ENCODE assay signal across 23 cellular contexts in the genomic region with DNA sequence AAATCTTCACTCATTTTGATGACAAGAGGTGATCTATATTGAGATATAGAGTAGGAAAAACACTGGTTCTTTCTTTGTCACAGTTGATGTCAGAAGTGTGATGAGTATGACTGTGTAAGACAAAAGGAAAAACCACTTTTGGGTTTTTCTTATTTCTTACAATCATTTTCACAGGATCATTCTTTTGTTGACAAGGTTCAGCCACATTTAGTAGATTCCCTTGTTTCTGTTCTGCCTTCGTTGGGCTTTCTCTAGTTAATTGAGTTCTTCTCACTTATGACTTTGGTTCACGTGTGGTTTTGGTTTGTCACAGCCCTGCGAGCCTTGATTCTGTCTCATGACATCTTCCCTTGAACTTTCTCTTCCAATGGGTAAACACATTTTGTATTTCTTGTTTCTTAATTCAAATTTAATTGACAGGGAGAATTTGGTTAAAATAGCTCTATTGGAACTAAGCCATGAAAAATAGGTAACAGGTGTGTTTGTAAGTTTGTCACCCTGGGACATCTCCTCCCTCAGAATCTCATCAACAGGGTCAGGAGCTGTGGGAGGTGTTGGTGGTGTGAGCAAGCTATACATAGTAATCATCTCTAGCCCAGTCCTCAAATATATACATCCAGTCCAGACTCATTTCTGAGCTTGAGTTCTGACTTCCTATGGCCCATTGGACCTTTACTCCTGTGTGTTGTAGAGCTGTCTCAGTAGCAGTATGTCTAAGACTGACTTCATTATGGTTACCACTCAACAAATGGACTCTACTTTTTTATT.
A peak's percentile ranks its signal among the peaks of the same experiment; 100 is the strongest.
DNase-seq lines count a peak whose midpoint lies in the region; ATAC-seq, FAIRE-seq and TF ChIP-seq lines count a peak whose summit lies in the region.
"Had no signal": no experiment of that assay in that cellular context is flagged by ENCODE, and none has a peak within 500 bp of the region (broad histone marks: within the 10 kb centered on the region; RNA-seq: fewer than 3 reads in every experiment).

No MANE protein-coding gene starts in this region.

- FAIRE-seq in GM19239 (lab: Jason Lieb, UNC), result peak; percentile 77

- no peaks in the 10 kb centered on the region for H3K4me1 Mint-ChIP-seq in CD4-positive, alpha-beta T cell (ENCODE audit: low read depth)
- H3K4me1 Mint-ChIP-seq in activated naive CD4-positive, alpha-beta T cell treated with anti-CD3 and anti-CD28 coated beads, Interleukin-2, amount 10 ng/mL, durations not matched to agents 7 days and 5 days, result no peaks in the 10 kb centered on the region
- H3K4me1 Mint-ChIP-seq: activated CD4-positive, alpha-beta memory T cell treated with anti-CD3 and anti-CD28 coated beads, Interleukin-2, amount 10 ng/mL, durations not matched to agents 7 days and 5 days; CD14-positive monocyte; WTC11 had no signal

- no peaks in the 10 kb centered on the region for H3K9me3 ChIP-seq in Peyer's patch
- H3K9me3 ChIP-seq in CD4-positive, alpha-beta T cell (ENCODE audit: control insufficient read depth, low read length), result no peaks in the 10 kb centered on the region
- H3K9me3 ChIP-seq: suprapubic skin had no signal

- POLR2A ChIA-PET in CD4-positive, alpha-beta T cell (lab: Charles Lee), result interaction anchor here (0.6 kb wide), 1 partner anchor 17 kb away, joined by 3 read pairs; no protein-coding TSS in a partner anchor

- H3K4me3 Mint-ChIP-seq in CD4-positive, alpha-beta T cell, result no peak overlapping the region
- H3K4me3 Mint-ChIP-seq in activated naive CD4-positive, alpha-beta T cell treated with anti-CD3 and anti-CD28 coated beads, Interleukin-2, amount 10 ng/mL, durations not matched to agents 7 days and 5 days, result no peak overlapping the region
- H3K4me3 Mint-ChIP-seq: activated CD4-positive, alpha-beta memory T cell treated with anti-CD3 and anti-CD28 coated beads, Interleukin-2, amount 10 ng/mL, durations not matched to agents 7 days and 5 days; activated naive CD4-positive, alpha-beta T cell treated with anti-CD3 and anti-CD28 coated beads for 36 hours; activated T-cell treated with anti-CD3 and anti-CD28 coated beads, Interleukin-2, amount 50 U/mL, for 24 hours; CD14-positive monocyte; T-helper 2 cell treated with Interferon-gamma antibody and Interleukin-4, amounts not matched to agents 5 μg/mL and 100 μg/mL, for 36 hours; WTC11 had no signal

- TF ChIP-seq CTCF in GM13976 (IDR thresholded peaks at IDR 0.05; ENCODE audit: borderline replicate concordance, control extremely low read depth, extremely low read depth, insufficient read depth, missing control alignments) (no peak), Peyer's patch (IDR thresholded peaks at IDR 0.05) (no peak)
- no peak for TF ChIP-seq CTCF in CD4-positive, alpha-beta T cell (IDR thresholded peaks at IDR 0.05)

- no peak overlapping the region for H3K4me3 ChIP-seq in Peyer's patch
- H3K4me3 ChIP-seq: SK-N-MC, suprapubic skin had no signal

- H3K4me1 ChIP-seq in Peyer's patch, result no peaks in the 10 kb centered on the region
- H3K4me1 ChIP-seq: suprapubic skin had no signal

- ATAC-seq in HG02610 (IDR thresholded peaks at IDR 0.05; ENCODE audit: unreplicated experiment) (peak; percentile 73), HG03558 (IDR thresholded peaks at IDR 0.05; ENCODE audit: extremely low read depth, unreplicated experiment) (peak; percentile 44)
- no peak for ATAC-seq in CD4-positive, alpha-beta T cell (ENCODE audit: poor library complexity)
- ATAC-seq: WTC11 had no signal

- DNase-seq in GM13976 (ENCODE audit: low spot score), result peak; percentile 18
- no peak for DNase-seq in GM19239 (ENCODE audit: insufficient read length, low spot score)
- DNase-seq in Peyer's patch, result no peak
- DNase-seq in CD4-positive, alpha-beta T cell, result no peak
- DNase-seq in activated naive CD4-positive, alpha-beta T cell treated with anti-CD3 and anti-CD28 coated beads, Interleukin-2, amount 10 ng/mL, durations not matched to agents 7 days and 5 days, result no peak
- DNase-seq: activated CD4-positive, alpha-beta memory T cell treated with anti-CD3 and anti-CD28 coated beads, Interleukin-2, amount 10 ng/mL, durations not matched to agents 7 days and 5 days; activated naive CD4-positive, alpha-beta T cell treated with anti-CD3 and anti-CD28 coated beads for 36 hours; activated T-cell treated with anti-CD3 and anti-CD28 coated beads, Interleukin-2, amount 50 U/mL, for 24 hours; anterior cingulate cortex; central memory CD4-positive, alpha-beta T cell; DMS 273 treated with DMSO at 0.1 percent for 48 hours; IMR-90; NCI-H1105 treated with DMSO at 0.1 percent for 48 hours; NCI-H2081 treated with DMSO at 0.1 percent for 48 hours had no signal

- CTCF ChIA-PET in CD4-positive, alpha-beta T cell (lab: Charles Lee), result no interaction called here
- CTCF ChIA-PET in activated naive CD4-positive, alpha-beta T cell treated with anti-CD3 and anti-CD28 coated beads, Interleukin-2, amount 10 ng/mL, durations not matched to agents 7 days and 5 days (lab: Charles Lee), result no interaction called here

- intact Hi-C loops in CD4-positive, alpha-beta T cell (cut with DNase I, micrococcal nuclease), result no loop called here

- no peak for TF ChIP-seq POLR2A in Peyer's patch (IDR thresholded peaks at IDR 0.05)

- in situ Hi-C loops in GM13976 (cut with MboI; ENCODE audit: low sequenced_read_pairs, unreplicated experiment), result no loop called here

- H3K27ac ChIP-seq in Peyer's patch, result no peak overlapping the region
- H3K27ac ChIP-seq in CD4-positive, alpha-beta T cell (ENCODE audit: low read depth, low read length), result no peak overlapping the region
- H3K27ac ChIP-seq: HL-60, SK-N-MC, suprapubic skin had no signal

- no peaks in the 10 kb centered on the region for H3K27me3 Mint-ChIP-seq in CD4-positive, alpha-beta T cell
- no peaks in the 10 kb centered on the region for H3K27me3 Mint-ChIP-seq in activated naive CD4-positive, alpha-beta T cell treated with anti-CD3 and anti-CD28 coated beads, Interleukin-2, amount 10 ng/mL, durations not matched to agents 7 days and 5 days
- H3K27me3 Mint-ChIP-seq: activated CD4-positive, alpha-beta memory T cell treated with anti-CD3 and anti-CD28 coated beads, Interleukin-2, amount 10 ng/mL, durations not matched to agents 7 days and 5 days; activated T-cell treated with anti-CD3 and anti-CD28 coated beads, Interleukin-2, amount 50 U/mL, for 24 hours; progenitor cell of endocrine pancreas had no signal

- no peaks in the 10 kb centered on the region for H3K36me3 Mint-ChIP-seq in CD4-positive, alpha-beta T cell (ENCODE audit: low read depth)
- H3K36me3 Mint-ChIP-seq in activated naive CD4-positive, alpha-beta T cell treated with anti-CD3 and anti-CD28 coated beads, Interleukin-2, amount 10 ng/mL, durations not matched to agents 7 days and 5 days, result no peaks in the 10 kb centered on the region
- H3K36me3 Mint-ChIP-seq: CD14-positive monocyte, WTC11 had no signal

- no peaks in the 10 kb centered on the region for H3K27me3 ChIP-seq in Peyer's patch
- no peaks in the 10 kb centered on the region for H3K27me3 ChIP-seq in CD4-positive, alpha-beta T cell (ENCODE audit: control insufficient read depth, insufficient read depth, low read length)
- H3K27me3 ChIP-seq: suprapubic skin had no signal

- H3K36me3 ChIP-seq in Peyer's patch, result no peaks in the 10 kb centered on the region
- H3K36me3 ChIP-seq: suprapubic skin had no signal

- no peak overlapping the region for H3K27ac Mint-ChIP-seq in CD4-positive, alpha-beta T cell
- no peak overlapping the region for H3K27ac Mint-ChIP-seq in activated naive CD4-positive, alpha-beta T cell treated with anti-CD3 and anti-CD28 coated beads, Interleukin-2, amount 10 ng/mL, durations not matched to agents 7 days and 5 days
- H3K27ac Mint-ChIP-seq: activated CD4-positive, alpha-beta memory T cell treated with anti-CD3 and anti-CD28 coated beads, Interleukin-2, amount 10 ng/mL, durations not matched to agents 7 days and 5 days; activated naive CD4-positive, alpha-beta T cell treated with anti-CD3 and anti-CD28 coated beads for 36 hours; activated T-cell treated with anti-CD3 and anti-CD28 coated beads, Interleukin-2, amount 50 U/mL, for 24 hours; CD14-positive monocyte; progenitor cell of endocrine pancreas; T-helper 2 cell treated with Interferon-gamma antibody and Interleukin-4, amounts not matched to agents 5 μg/mL and 100 μg/mL, for 36 hours; WTC11 had no signal

- H3K9me3 Mint-ChIP-seq in CD4-positive, alpha-beta T cell, result peaks cover 6% of the 10 kb centered on the region
- no peaks in the 10 kb centered on the region for H3K9me3 Mint-ChIP-seq in activated naive CD4-positive, alpha-beta T cell treated with anti-CD3 and anti-CD28 coated beads, Interleukin-2, amount 10 ng/mL, durations not matched to agents 7 days and 5 days
- H3K9me3 Mint-ChIP-seq: activated CD4-positive, alpha-beta memory T cell treated with anti-CD3 and anti-CD28 coated beads, Interleukin-2, amount 10 ng/mL, durations not matched to agents 7 days and 5 days had no signal
